In the genomic region with DNA sequence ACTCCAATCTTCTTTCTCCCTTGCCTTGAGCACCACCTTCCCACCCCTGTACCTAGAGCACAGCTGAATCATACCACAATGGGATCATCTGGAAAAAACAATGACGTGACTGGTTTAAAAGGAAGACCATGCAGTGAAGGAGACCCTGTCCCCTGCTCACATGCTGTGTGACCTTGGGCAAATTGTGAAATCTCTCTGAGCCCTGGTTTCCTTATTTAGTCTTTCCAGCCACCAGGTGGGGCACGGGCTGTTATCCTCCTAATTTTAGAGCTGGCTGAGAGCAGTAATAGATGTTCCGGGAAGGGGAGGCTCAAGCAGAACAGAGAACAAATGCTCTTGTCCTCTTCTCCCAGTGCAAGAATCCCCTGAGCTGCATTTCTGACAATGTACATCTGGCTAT, we compare ENCODE assay signal across 11 cellular contexts.
A peak's percentile ranks its signal among the peaks of the same experiment; 100 is the strongest.
DNase-seq lines count a peak whose midpoint lies in the region; ATAC-seq and TF ChIP-seq lines count a peak whose summit lies in the region.
"Had no signal": no experiment of that assay in that cellular context is flagged by ENCODE, and none has a peak within 500 bp of the region (broad histone marks: within the 10 kb centered on the region; RNA-seq: fewer than 3 reads in every experiment).

No MANE protein-coding gene starts in this region.

- CTCF ChIA-PET in AG04450 (lab: Charles Lee) = interaction anchor here (0.7 to 0.9 kb wide), 4 partner anchors 17 to 743 kb away, joined by 3 to 4 read pairs (median 3); no protein-coding TSS in a partner anchor

- H3K27me3 ChIP-seq in AG04450 (ENCODE audit: control insufficient read depth, insufficient read depth, low read length) = no peaks in the 10 kb centered on the region

- peak; percentile 42; the same call in 1 of the 2 replicates for TF ChIP-seq CTCF in AG04450 (IDR thresholded peaks at IDR 0.05; ENCODE audit: low read depth, low read length)
- peak; percentile 40 for TF ChIP-seq CTCF in cardiac fibroblast (IDR thresholded peaks at IDR 0.05; ENCODE audit: low read depth, low read length)

- no peaks in the 10 kb centered on the region for H3K9me3 ChIP-seq in AG04450 (ENCODE audit: control insufficient read depth, insufficient read depth, low read length)

- H3K27ac ChIP-seq in AG04450 (ENCODE audit: low read depth, low read length) = no peak overlapping the region

- POLR2A ChIA-PET in AG04450 (lab: Yijun Ruan, JAX) = interaction anchor here (0.7 to 0.9 kb wide), 2 partner anchors 17 to 71 kb away, joined by 3 read pairs; no protein-coding TSS in a partner anchor

- no peak for DNase-seq in AG04450 (ENCODE audit: low read depth, low spot score)
- DNase-seq in HT-29 (ENCODE audit: low spot score) = peak; percentile 10
- peak; percentile 42 to 63 for DNase-seq in cardiac fibroblast (ENCODE audit: low read depth in 2 of 2)
- peak; percentile 49 for DNase-seq in left kidney (ENCODE audit: low read depth, low spot score)
- DNase-seq in NCI-H2029 treated with DMSO at 0.1 percent for 48 hours (lab: John Stamatoyannopoulos, UW) = no peak
- DNase-seq in activated effector memory CD4-positive, alpha-beta T cell treated with anti-CD3 and anti-CD28 coated beads, Interleukin-2, amount 50 U/mL, for 16 hours = no peak
- DNase-seq: activated CD4-positive, CD25-positive, alpha-beta regulatory T cell treated with anti-CD3 and anti-CD28 coated beads, Interleukin-2, amount 50 U/mL, for 72 hours; NCI-H1105; stimulated activated naive CD4-positive, alpha-beta T cell had no signal

- ATAC-seq in HG03039 (IDR thresholded peaks at IDR 0.05; ENCODE audit: unreplicated experiment) = no peak
- no peak for ATAC-seq in HG03175 (IDR thresholded peaks at IDR 0.05; ENCODE audit: unreplicated experiment)

- H3K4me3 ChIP-seq in AG04450 (ENCODE audit: low read depth, low read length) = no peak overlapping the region
- H3K4me3 ChIP-seq in cardiac fibroblast (replicated peaks in 1 of 2; ENCODE audit: low read depth in 2 of 2, low read length in 2 of 2) = no peak overlapping the region

Comparison
In these comparisons a context has a peak if more than half of its experiments do, and no peak if none do; other contexts are left out.
1. DNase-seq: peak in HT-29 (single experiment), cardiac fibroblast (2 of 2) and left kidney (single experiment); none in AG04450 (single experiment), NCI-H2029 treated with DMSO at 0.1 percent for 48 hours (single experiment) and activated effector memory CD4-positive, alpha-beta T cell treated with anti-CD3 and anti-CD28 coated beads, Interleukin-2, amount 50 U/mL, for 16 hours (single experiment).